ENCODE assay signal across 1 cellular context in genomic region chr6:158232445-158233213, GRCh38.
TF ChIP-seq lines count a peak whose summit lies in the region.

No MANE protein-coding gene starts in this region.

TF ChIP-seq in K562, 482 proteins besides CTCF, POLR2A, EP300 and RAD21 (continued from another document and continues in another):
- TF ChIP-seq AFF1 (IDR thresholded peaks at IDR 0.05; ENCODE audit: low read depth in 1 of 2, partially characterized antibody in 2 of 2) (no peak), ZNF668 (CRISPR knock-in tag; IDR thresholded peaks at IDR 0.05) (no peak), CCAR2 (IDR thresholded peaks at IDR 0.05; ENCODE audit: low read depth, low read length) (no peak), ZNF318 (IDR thresholded peaks at IDR 0.05; ENCODE audit: borderline replicate concordance in 1 of 2, low read depth in 1 of 2) (no peak), TEAD2 (tag; IDR thresholded peaks at IDR 0.05) (no peak), EZH2 (IDR thresholded peaks at IDR 0.05; ENCODE audit: borderline replicate concordance, low read depth, low read length) (no peak), RFX5 (IDR thresholded peaks at IDR 0.05; ENCODE audit: low read depth, low read length) (no peak), ESRRA (IDR thresholded peaks at IDR 0.05; ENCODE audit: borderline replicate concordance, low read depth) (no peak), ZNF655 (CRISPR knock-in tag; IDR thresholded peaks at IDR 0.05) (no peak), POU5F1 (IDR thresholded peaks at IDR 0.05; ENCODE audit: borderline replicate concordance, low read depth, low read length, partially characterized antibody) (no peak), E2F4 (CRISPR knock-in tag; IDR thresholded peaks at IDR 0.05; ENCODE audit: low read depth) (no peak), PRPF4 (IDR thresholded peaks at IDR 0.05; ENCODE audit: insufficient read depth, low read depth, low read length, poor library complexity, severe bottlenecking) (no peak), POLR2B (IDR thresholded peaks at IDR 0.05; ENCODE audit: low read depth, partially characterized antibody) (peak; percentile 31), CHAMP1 (IDR thresholded peaks at IDR 0.05) (no peak), FOXK1 (CRISPR knock-in tag; IDR thresholded peaks at IDR 0.05; ENCODE audit: borderline replicate concordance) (no peak), MTF1 (CRISPR knock-in tag; IDR thresholded peaks at IDR 0.05; ENCODE audit: borderline replicate concordance) (no peak), TAF15 (IDR thresholded peaks at IDR 0.05; ENCODE audit: low read depth, low read length) (no peak), SP2 (IDR thresholded peaks at IDR 0.05; ENCODE audit: extremely low read depth, low read depth, low read length, poor library complexity, severe bottlenecking) (no peak), ZBTB26 (CRISPR knock-in tag; IDR thresholded peaks at IDR 0.05) (0 out of 2 replicates have a peak, but pooled peaks have one; percentile 38), NCOA2 (IDR thresholded peaks at IDR 0.05; ENCODE audit: partially characterized antibody in 2 of 2) (no peak), RBFOX2 (IDR thresholded peaks at IDR 0.05; ENCODE audit: low read depth, low read length) (peak; percentile 73), MAFF (IDR thresholded peaks at IDR 0.05; ENCODE audit: low read length) (no peak), RNF2 (IDR thresholded peaks at IDR 0.05) (0 out of 2 replicates have a peak, but pooled peaks have one; percentile 35), DIDO1 (tag; IDR thresholded peaks at IDR 0.05; ENCODE audit: low read depth) (no peak), HDAC8 (tag; IDR thresholded peaks at IDR 0.05) (0 out of 2 replicates have a peak, but pooled peaks have one; percentile 14), FOS (IDR thresholded peaks at IDR 0.05; ENCODE audit: extremely low read depth, insufficient read length) (no peak), SRSF1 (IDR thresholded peaks at IDR 0.05; ENCODE audit: low read depth, low read length) (no peak), LARP7 (IDR thresholded peaks at IDR 0.05) (no peak), MEIS2 (IDR thresholded peaks at IDR 0.05; ENCODE audit: partially characterized antibody) (no peak), MEF2A (IDR thresholded peaks at IDR 0.05; ENCODE audit: control insufficient read depth, low read depth, low read length) (no peak), ZNF512 (tag; IDR thresholded peaks at IDR 0.05) (no peak), SFPQ (IDR thresholded peaks at IDR 0.05; ENCODE audit: low read depth, low read length) (no peak), IRF2 (CRISPR knock-in tag; IDR thresholded peaks at IDR 0.05) (no peak), ESRRB (CRISPR knock-in tag; IDR thresholded peaks at IDR 0.05; ENCODE audit: borderline replicate concordance) (no peak), ZZZ3 (IDR thresholded peaks at IDR 0.05) (no peak), ZNF174 (CRISPR knock-in tag; IDR thresholded peaks at IDR 0.05) (no peak), MAZ (CRISPR knock-in tag; conservative IDR thresholded peaks at IDR 0.05 in 1 of 2, IDR thresholded peaks at IDR 0.05 in 1 of 2) (peak; percentile 37 to 46; a peak in 1 of 4 replicates), ZNF217 (CRISPR knock-in tag; IDR thresholded peaks at IDR 0.05) (no peak), ZNF696 (CRISPR knock-in tag; conservative IDR thresholded peaks at IDR 0.05) (no peak)
